In the genomic region with DNA sequence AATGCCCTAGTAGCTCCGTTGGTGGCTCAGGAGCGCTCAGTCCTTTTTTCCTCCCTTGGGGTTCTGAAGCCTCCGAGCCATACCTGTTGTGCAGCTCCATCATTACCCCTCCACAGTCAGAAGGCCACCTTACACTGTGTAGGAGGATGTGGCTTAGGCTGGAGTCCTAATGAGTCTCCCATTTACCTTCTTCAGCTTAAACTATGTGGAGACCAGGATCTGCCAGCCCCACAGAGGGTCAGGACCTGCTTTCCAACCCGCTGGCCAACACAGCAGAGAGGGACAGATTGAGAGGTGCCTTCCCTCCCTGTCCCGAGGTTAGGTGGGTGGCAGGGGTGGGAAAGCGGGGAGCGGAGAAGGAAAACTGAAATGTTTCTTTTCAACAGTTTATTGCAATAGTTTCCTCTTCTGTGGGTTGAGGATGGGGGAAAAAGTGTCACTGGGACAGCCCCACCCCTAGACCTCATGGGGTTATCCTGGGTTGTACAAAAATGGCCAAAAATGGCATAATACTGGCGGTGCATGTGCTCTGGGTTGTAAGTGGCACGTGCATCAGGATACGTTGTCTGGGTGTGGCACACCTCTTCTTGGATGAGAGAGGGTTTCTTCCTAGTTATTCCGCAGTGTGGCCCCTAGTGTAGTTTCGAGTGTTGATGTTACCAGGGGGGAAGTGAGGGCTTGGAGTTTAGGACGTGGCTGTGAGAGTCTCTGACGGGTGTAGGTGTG, we compare ENCODE assay signal across 13 cellular contexts. TPM values are rescaled to one million over a fixed set of nuclear protein-coding genes. Genes with fewer than 3 reads are reported as not detected.
DNase-seq lines count a peak whose midpoint lies in the region; ATAC-seq and TF ChIP-seq lines count a peak whose summit lies in the region.
"Had no signal": no experiment of that assay in that cellular context is flagged by ENCODE, and none has a peak within 500 bp of the region (broad histone marks: within the 10 kb centered on the region; RNA-seq: fewer than 3 reads in every experiment).

No MANE protein-coding gene starts in this region.

- DNase-seq in Kasumi-1 (lab: John Stamatoyannopoulos, UW) (peak; percentile 31 to 39), heart right ventricle (no peak), spleen (no peak), SHP77 treated with DMSO at 0.1 percent for 48 hours (lab: John Stamatoyannopoulos, UW) (no peak), GOT3 (lab: John Stamatoyannopoulos, UW) (no peak), mesenteric fat pad (ENCODE audit: low spot score) (no peak)
- no peak for DNase-seq in activated CD4-positive, alpha-beta memory T cell treated with anti-CD3 and anti-CD28 coated beads, Interleukin-2, amount 10 ng/mL, durations not matched to agents 7 days and 5 days
- DNase-seq: cortex of kidney, EL, NCI-H1417 had no signal

- CTCF ChIA-PET in activated CD4-positive, alpha-beta memory T cell treated with anti-CD3 and anti-CD28 coated beads, Interleukin-2, amount 10 ng/mL, durations not matched to agents 7 days and 5 days (lab: Charles Lee): interaction anchor here (0.7 to 6.6 kb wide), 11 partner anchors 8 to 42 kb away, joined by 3 to 64 read pairs (median 5); no protein-coding TSS in a partner anchor

- no peaks in the 10 kb centered on the region for H3K27me3 ChIP-seq in heart right ventricle
- no peaks in the 10 kb centered on the region for H3K27me3 ChIP-seq in spleen (replicated peaks in 1 of 7)
- H3K27me3 ChIP-seq: hepatocyte had no signal

- no peaks in the 10 kb centered on the region for H3K9me3 Mint-ChIP-seq in activated CD4-positive, alpha-beta memory T cell treated with anti-CD3 and anti-CD28 coated beads, Interleukin-2, amount 10 ng/mL, durations not matched to agents 7 days and 5 days

- H3K4me1 ChIP-seq in heart right ventricle (peaks cover 17 to 97% (median 59%) of the 10 kb centered on the region in 9 donors), spleen (peaks cover 35 to 100% (median 84%) of the 10 kb centered on the region in 6 donors)

- H3K27ac ChIP-seq in heart right ventricle (peak overlapping the region in 8 of 10 donors; percentile 5 to 86 (median 30)), spleen (peak overlapping the region; percentile 32 to 96 (median 80))

- TF ChIP-seq CTCF in heart right ventricle (IDR thresholded peaks at IDR 0.05) (no peak), spleen (IDR thresholded peaks at IDR 0.05 in 8 of 11, conservative IDR thresholded peaks at IDR 0.05 in 3 of 11) (no peak)

- WGBS in heart right ventricle, 2 donors: 75 to 81% methylated on average over 14 of the region's 14 CpGs
- 51 to 76% (median 65%) methylated on average over 14 of the region's 14 CpGs for WGBS in spleen, 5 donors

- ATAC-seq in heart right ventricle (peak in 3 of 8 donors; percentile 17 to 27 (median 23)), GM21576 (IDR thresholded peaks at IDR 0.05; ENCODE audit: unreplicated experiment) (no peak)
- ATAC-seq: HCT116 had no signal

- no peaks in the 10 kb centered on the region for H3K27me3 Mint-ChIP-seq in activated CD4-positive, alpha-beta memory T cell treated with anti-CD3 and anti-CD28 coated beads, Interleukin-2, amount 10 ng/mL, durations not matched to agents 7 days and 5 days

- POLR2A ChIA-PET in activated CD4-positive, alpha-beta memory T cell treated with anti-CD3 and anti-CD28 coated beads, Interleukin-2, amount 10 ng/mL, durations not matched to agents 7 days and 5 days (lab: Charles Lee): interaction anchor here (1.0 to 11.7 kb wide), 6 partner anchors 14 to 41 kb away, joined by 3 to 404 read pairs (median 8); a partner anchor contains a TSS

- H3K36me3 ChIP-seq in heart right ventricle: peaks cover 0 to 44% (median 2%) of the 10 kb centered on the region in 9 donors
- peaks cover 0 to 51% (median 12%) of the 10 kb centered on the region in 6 donors for H3K36me3 ChIP-seq in spleen

- H3K4me1 Mint-ChIP-seq in activated CD4-positive, alpha-beta memory T cell treated with anti-CD3 and anti-CD28 coated beads, Interleukin-2, amount 10 ng/mL, durations not matched to agents 7 days and 5 days: peaks cover 89% of the 10 kb centered on the region

- H3K36me3 Mint-ChIP-seq in activated CD4-positive, alpha-beta memory T cell treated with anti-CD3 and anti-CD28 coated beads, Interleukin-2, amount 10 ng/mL, durations not matched to agents 7 days and 5 days (ENCODE audit: low read depth): peaks cover 61% of the 10 kb centered on the region

- peak overlapping the region; percentile 91 for H3K27ac Mint-ChIP-seq in activated CD4-positive, alpha-beta memory T cell treated with anti-CD3 and anti-CD28 coated beads, Interleukin-2, amount 10 ng/mL, durations not matched to agents 7 days and 5 days

- no peak for TF ChIP-seq POLR2A in spleen (IDR thresholded peaks at IDR 0.05)

- H3K4me3 ChIP-seq in heart right ventricle (no peak overlapping the region), spleen (peak overlapping the region in 2 of 8 donors; percentile 3 to 48)
- H3K4me3 ChIP-seq: hepatocyte had no signal

- intact Hi-C loops in heart right ventricle (cut with DNase I): no loop called here
- intact Hi-C loops in spleen (cut with DNase I; ENCODE audit: low total_unique reads): no loop called here

- peak overlapping the region; percentile 60 for H3K4me3 Mint-ChIP-seq in activated CD4-positive, alpha-beta memory T cell treated with anti-CD3 and anti-CD28 coated beads, Interleukin-2, amount 10 ng/mL, durations not matched to agents 7 days and 5 days

- H3K9me3 ChIP-seq in heart right ventricle: no peaks in the 10 kb centered on the region
- no peaks in the 10 kb centered on the region for H3K9me3 ChIP-seq in spleen

RNA-seq across cellular contexts. Expression of a gene that starts 31.5 kb away (rescaled TPM):
- total RNA-seq in activated CD4-positive, alpha-beta memory T cell treated with anti-CD3 and anti-CD28 coated beads, Interleukin-2, amount 10 ng/mL, durations not matched to agents 7 days and 5 days: 100 to 1,000 TPM; 130 to 136 TPM
- 10 to 100 TPM; 21.7 to 57.2 (median 27.6) TPM for total RNA-seq in heart right ventricle
- polyA plus RNA-seq in heart right ventricle: 10 to 100 TPM; 16.9 to 35.0 TPM
- total RNA-seq in spleen: 100 to 1,000 TPM in 6 of 7 donors, 10 to 100 TPM in 1; 81.3 to 172 (median 129) TPM
- 10 to 100 TPM; 13.3 to 32.5 (median 24.6) TPM for polyA plus RNA-seq in spleen
- 177 TPM for total RNA-seq in mesenteric fat pad

RNA-seq across cellular contexts. Expression of a gene that starts 52.1 kb away (rescaled TPM):
- under 1 TPM; 0.13 to 0.15 TPM for total RNA-seq in activated CD4-positive, alpha-beta memory T cell treated with anti-CD3 and anti-CD28 coated beads, Interleukin-2, amount 10 ng/mL, durations not matched to agents 7 days and 5 days
- total RNA-seq in heart right ventricle: not detected
- polyA plus RNA-seq in heart right ventricle: not detected
- total RNA-seq in spleen: under 1 TPM in 5 of 7 donors, not detected in 2; 0.11 to 0.46 (median 0.21) TPM
- under 1 TPM; 0.08 to 0.11 (median 0.10) TPM for polyA plus RNA-seq in spleen
- 0.35 TPM for total RNA-seq in mesenteric fat pad
- total RNA-seq: hepatocyte had no signal
- polyA plus RNA-seq: hepatocyte had no signal

Comparison
In these comparisons a context has a peak if more than half of its experiments do, and no peak if none do; other contexts are left out.
1. DNase-seq: peak in Kasumi-1 (2 of 2); none in activated CD4-positive, alpha-beta memory T cell treated with anti-CD3 and anti-CD28 coated beads, Interleukin-2, amount 10 ng/mL, durations not matched to agents 7 days and 5 days (single experiment), heart right ventricle (0 of 2), spleen (single experiment), SHP77 treated with DMSO at 0.1 percent for 48 hours (single experiment), GOT3 (single experiment) and mesenteric fat pad (single experiment).